Comparison of ENCODE assay signal across 14 cellular contexts in genomic region chr10:91076991-91077548, GRCh38.
DNase-seq lines count a peak whose midpoint lies in the region; ATAC-seq and TF ChIP-seq lines count a peak whose summit lies in the region.
"Had no signal": no experiment of that assay in that cellular context is flagged by ENCODE, and none has a peak within 500 bp of the region (broad histone marks: within the 10 kb centered on the region; RNA-seq: fewer than 3 reads in every experiment).

No MANE protein-coding gene starts in this region.

- H3K4me1 ChIP-seq in ACC112 (ENCODE audit: control insufficient read depth, insufficient read depth, low read length, unreplicated experiment) (peaks cover 13% of the 10 kb centered on the region), psoas muscle (peaks cover 21% of the 10 kb centered on the region)

- intact Hi-C loops in left ventricle myocardium superior (cut with micrococcal nuclease): no loop called here
- intact Hi-C loops in psoas muscle (cut with DNase I): loop anchor here in 1 of 2 donors (5.0 kb wide), 1 partner anchor 70 kb away; no protein-coding TSS in a partner anchor

- peak overlapping the region; percentile 56 for H2AFZ ChIP-seq in ACC112 (ENCODE audit: low read length, unreplicated experiment)

- H3K36me3 ChIP-seq in ACC112 (ENCODE audit: insufficient read depth, low read length) (no peaks in the 10 kb centered on the region), psoas muscle (ENCODE audit: insufficient read depth in 1 of 2, low read depth in 1 of 2) (no peaks in the 10 kb centered on the region)

- H3K79me2 ChIP-seq in ACC112 (ENCODE audit: control insufficient read depth, insufficient read depth, low read length, unreplicated experiment): no peaks in the 10 kb centered on the region

- 35 to 41% (median 36%) methylated on average over 7 of the region's 7 CpGs for WGBS in psoas muscle, 3 donors

- ATAC-seq in left ventricle myocardium superior (peak; percentile 20), psoas muscle (peak in 2 of 4 donors; percentile 10 to 21), GM18520 (IDR thresholded peaks at IDR 0.05; ENCODE audit: unreplicated experiment) (no peak), GM19328 (IDR thresholded peaks at IDR 0.05; ENCODE audit: unreplicated experiment) (no peak), GM19455 (IDR thresholded peaks at IDR 0.05; ENCODE audit: unreplicated experiment) (no peak)

- H3K4me3 ChIP-seq in ACC112 (ENCODE audit: low read depth, low read length) (peak overlapping the region; percentile 4; the same call in 1 of the 2 replicates), psoas muscle (peak overlapping the region; percentile 47)

- no peaks in the 10 kb centered on the region for H3K9me3 ChIP-seq in psoas muscle

- DNase-seq in left ventricle myocardium superior (no peak), psoas muscle (no peak), D341Med (ENCODE audit: low spot score) (no peak)
- DNase-seq: activated B cell treated with CpG ODN at 0.5 μM for 24 hours; activated gamma-delta T cell; endodermal cell; KBM-7; NCI-H1436; stimulated activated CD4-positive, alpha-beta T cell treated with anti-CD3 and anti-CD28 coated beads, Interleukin-4, amount 100 ng/mL, for 24 hours had no signal

- no peak for TF ChIP-seq CTCF in VCaP (conservative IDR thresholded peaks at IDR 0.05)
- no peak for TF ChIP-seq CTCF in psoas muscle (IDR thresholded peaks at IDR 0.05)

- H3K27me3 ChIP-seq in ACC112 (ENCODE audit: insufficient read depth, low read length) (peaks cover 12% of the 10 kb centered on the region; the same call in 1 of the 2 replicates), psoas muscle (ENCODE audit: insufficient read depth in 3 of 3, low read length in 2 of 3) (no peaks in the 10 kb centered on the region)

- H3K27ac ChIP-seq in ACC112 (ENCODE audit: low read depth, low read length) (no peak overlapping the region), VCaP (peak overlapping the region; percentile 81), psoas muscle (peak overlapping the region; percentile 71)
